In genomic region chr19:51572415-51572814, GRCh38 we compare ENCODE assay signal across 10 cellular contexts. TPM values are rescaled to one million over a fixed set of nuclear protein-coding genes. Genes with fewer than 3 reads are reported as not detected.
DNase-seq lines count a peak whose midpoint lies in the region; ATAC-seq and TF ChIP-seq lines count a peak whose summit lies in the region.
"Had no signal": no experiment of that assay in that cellular context is flagged by ENCODE, and none has a peak within 500 bp of the region (broad histone marks: within the 10 kb centered on the region; RNA-seq: fewer than 3 reads in every experiment).

No MANE protein-coding gene starts in this region.

- H3K36me3 ChIP-seq in GM23248 (ENCODE audit: low read depth) (peaks cover 21% of the 10 kb centered on the region), Peyer's patch (peaks cover 0 to 13% (median 0%) of the 10 kb centered on the region in 3 donors), esophagus muscularis mucosa (peaks cover 8 to 36% (median 23%) of the 10 kb centered on the region in 4 donors), skeletal muscle tissue (ENCODE audit: control insufficient read depth in 3 of 3, insufficient read depth in 3 of 3, low read length in 3 of 3) (peaks cover 15 to 22% (median 21%) of the 10 kb centered on the region in 3 donors)

- TF ChIP-seq EP300 in esophagus muscularis mucosa (IDR thresholded peaks at IDR 0.05), result no peak

- H3K4me3 ChIP-seq in GM23248, result peak overlapping the region; percentile 94
- peak overlapping the region in 3 of 4 donors; percentile 56 to 75 (median 70) for H3K4me3 ChIP-seq in Peyer's patch
- peak overlapping the region; percentile 58 to 79 (median 72) for H3K4me3 ChIP-seq in esophagus muscularis mucosa
- peak overlapping the region; percentile 88 to 99 (median 95) for H3K4me3 ChIP-seq in skeletal muscle tissue (ENCODE audit: low read length in 3 of 3)

- H3F3A ChIP-seq in GM23248 (ENCODE audit: insufficient read depth), result peaks cover 30% of the 10 kb centered on the region

- no peaks in the 10 kb centered on the region for H3K27me3 ChIP-seq in GM23248 (replicated peaks; ENCODE audit: insufficient read depth)
- no peaks in the 10 kb centered on the region for H3K27me3 ChIP-seq in Peyer's patch
- no peaks in the 10 kb centered on the region for H3K27me3 ChIP-seq in esophagus muscularis mucosa
- H3K27me3 ChIP-seq in skeletal muscle tissue (ENCODE audit: control insufficient read depth in 3 of 3, insufficient read depth in 3 of 3, low read length in 3 of 3), result peaks cover 2 to 3% (median 2%) of the 10 kb centered on the region in 3 donors
- H3K27me3 ChIP-seq: SJCRH30 had no signal

- in situ Hi-C loops in GM23248 (cut with MboI), result no loop called here

- TF ChIP-seq POLR2A in Peyer's patch (IDR thresholded peaks at IDR 0.05) (no peak), esophagus muscularis mucosa (IDR thresholded peaks at IDR 0.05; ENCODE audit: low read depth) (no peak)

- intact Hi-C loops in esophagus muscularis mucosa (cut with DNase I), result loop anchor here (2.0 kb wide), 1 partner anchor 22 kb away; no protein-coding TSS in a partner anchor

- no peaks in the 10 kb centered on the region for H3K9me3 ChIP-seq in GM23248 (ENCODE audit: low read depth)
- H3K9me3 ChIP-seq in Peyer's patch, result no peaks in the 10 kb centered on the region
- no peaks in the 10 kb centered on the region for H3K9me3 ChIP-seq in esophagus muscularis mucosa
- no peaks in the 10 kb centered on the region for H3K9me3 ChIP-seq in skeletal muscle tissue (ENCODE audit: control insufficient read depth in 3 of 3, low read length in 3 of 3)
- H3K9me3 ChIP-seq: SJCRH30 had no signal

- peak overlapping the region; percentile 88 for H3K4me2 ChIP-seq in GM23248 (ENCODE audit: unreplicated experiment)

- peak overlapping the region; percentile 86 for H3K9ac ChIP-seq in GM23248
- no peak overlapping the region for H3K9ac ChIP-seq in skeletal muscle tissue (ENCODE audit: low read depth in 1 of 3, low read length in 3 of 3)

- peaks cover 22% of the 10 kb centered on the region for H3K4me1 ChIP-seq in GM23248 (ENCODE audit: insufficient read depth)
- H3K4me1 ChIP-seq in Peyer's patch, result peaks cover 0 to 17% (median 2%) of the 10 kb centered on the region in 4 donors
- H3K4me1 ChIP-seq in esophagus muscularis mucosa, result peaks cover 15 to 18% (median 17%) of the 10 kb centered on the region in 4 donors
- peaks cover 8 to 14% (median 13%) of the 10 kb centered on the region in 3 donors for H3K4me1 ChIP-seq in skeletal muscle tissue (ENCODE audit: control insufficient read depth in 3 of 3, insufficient read depth in 3 of 3, low read length in 3 of 3)
- H3K4me1 ChIP-seq: SJCRH30 had no signal

- WGBS in GM23248 (ENCODE audit: low coverage in 1 of 2, low lambda C conversion rate in 2 of 2, missing lambda C conversion rate in 2 of 2), 2 experiments, result 42 to 45% methylated on average over 3 of the region's 3 CpGs
- 53% methylated on average over 3 of the region's 3 CpGs for WGBS in esophagus muscularis mucosa

- ATAC-seq in HG03342 (IDR thresholded peaks at IDR 0.05; ENCODE audit: unreplicated experiment), result no peak

- H2AFZ ChIP-seq in GM23248, result no peak overlapping the region

- DNase-seq in GM23248 (peak; percentile 35), Peyer's patch (peak in 1 of 3 donors; percentile 54), esophagus muscularis mucosa (ENCODE audit: extremely low spot score) (no peak), AG20443 (ENCODE audit: low spot score) (no peak), NCI-H1092 treated with DMSO at 0.1 percent for 48 hours (lab: John Stamatoyannopoulos, UW) (no peak)
- DNase-seq: SJCRH30; stimulated activated CD4-positive, alpha-beta T cell treated with anti-CD3 and anti-CD28 coated beads, Interleukin-4, amount 100 ng/mL, for 1 hour had no signal

- H3K27ac ChIP-seq in GM23248 (peak overlapping the region; percentile 88), Peyer's patch (no peak overlapping the region), esophagus muscularis mucosa (replicated peaks in 1 of 4) (no peak overlapping the region), skeletal muscle tissue (ENCODE audit: low read depth, low read length) (no peak overlapping the region)
- H3K27ac ChIP-seq: SJCRH30 had no signal

- H4K20me1 ChIP-seq in GM23248 (ENCODE audit: insufficient read depth), result peaks cover 3% of the 10 kb centered on the region; the same call in 1 of the 2 replicates

- TF ChIP-seq CTCF in Peyer's patch (IDR thresholded peaks at IDR 0.05) (no peak), esophagus muscularis mucosa (IDR thresholded peaks at IDR 0.05) (no peak)

- no peaks in the 10 kb centered on the region for H3K9me2 ChIP-seq in GM23248 (ENCODE audit: insufficient read depth)

- H3K79me2 ChIP-seq in GM23248 (ENCODE audit: insufficient read depth), result peaks cover 58% of the 10 kb centered on the region

RNA-seq across cellular contexts. Expression of gene ZNF175, which starts 1.3 kb away (rescaled TPM):
- total RNA-seq in GM23248 (2014; rRNA removed; shearing (Covaris generic)), result 2.4 and 2.9 TPM in 2 replicates
- polyA plus RNA-seq in GM23248 (2016; fragmentation: Nextera tagmentation; extraction: Ambion mirVana), result 2.6 and 2.9 TPM in 2 replicates
- total RNA-seq in Peyer's patch (10 to 100 TPM; 11.9 to 27.2 (median 16.0) TPM), esophagus muscularis mucosa (1 to 10 TPM; 3.6 to 5.8 (median 4.9) TPM), skeletal muscle tissue (3.7 TPM)

RNA-seq across cellular contexts. Expression of gene SIGLEC6, which starts 40.9 kb away (rescaled TPM):
- total RNA-seq in GM23248 (2014; rRNA removed; shearing (Covaris generic)), result not detected in 2 replicates
- polyA plus RNA-seq in GM23248 (2016; fragmentation: Nextera tagmentation; extraction: Ambion mirVana), result not detected in 2 replicates
- total RNA-seq in Peyer's patch, result 10 to 100 TPM in 1 of 4 donors, 1 to 10 TPM in 2, not detected in 1; 2.7 to 19.8 (median 6.8) TPM
- 1 to 10 TPM in 3 of 4 donors, under 1 TPM in 1; 0.58 to 6.3 (median 3.5) TPM for total RNA-seq in esophagus muscularis mucosa
- total RNA-seq in skeletal muscle tissue, result 1.6 TPM
- total RNA-seq: H4, SJCRH30 had no signal

RNA-seq across cellular contexts. Expression of gene SIGLEC5, which starts 57.8 kb away (rescaled TPM):
- total RNA-seq in GM23248 (2014; rRNA removed; shearing (Covaris generic)), result not detected in 2 replicates
- polyA plus RNA-seq in GM23248 (2016; fragmentation: Nextera tagmentation; extraction: Ambion mirVana), result not detected in 2 replicates
- total RNA-seq in Peyer's patch (1 to 10 TPM in 1 of 4 donors, under 1 TPM in 1, not detected in 2; 0.57 to 9.1 TPM), esophagus muscularis mucosa (1 to 10 TPM in 2 of 4 donors, under 1 TPM in 2; 0.52 to 2.0 (median 1.00) TPM), skeletal muscle tissue (1.6 TPM)
- total RNA-seq: H4, SJCRH30 had no signal
